ENCODE assay signal across 11 cellular contexts in genomic region chrX:120514236-120514635, GRCh38. TPM values are rescaled to one million over a fixed set of nuclear protein-coding genes. Genes with fewer than 3 reads are reported as not detected.
A peak's percentile ranks its signal among the peaks of the same experiment; 100 is the strongest.
DNase-seq lines count a peak whose midpoint lies in the region; ATAC-seq and TF ChIP-seq lines count a peak whose summit lies in the region.
"Had no signal": no experiment of that assay in that cellular context is flagged by ENCODE, and none has a peak within 500 bp of the region (broad histone marks: within the 10 kb centered on the region; RNA-seq: fewer than 3 reads in every experiment).

No MANE protein-coding gene starts in this region.

- no peaks in the 10 kb centered on the region for H4K20me1 ChIP-seq in OCI-LY7 (ENCODE audit: insufficient read depth, low read length)

- no peaks in the 10 kb centered on the region for H3K79me2 ChIP-seq in OCI-LY7 (ENCODE audit: insufficient read depth, low read depth, low read length)

- intact Hi-C loops in A673 (cut with micrococcal nuclease; ENCODE audit: unreplicated experiment) (no loop called here), OCI-LY7 (cut with micrococcal nuclease; ENCODE audit: unreplicated experiment) (loop anchor here (1.0 to 5.0 kb wide), 2 partner anchors 150 to 258 kb away; no protein-coding TSS in a partner anchor), lower lobe of right lung (cut with DNase I) (no loop called here)

- no peaks in the 10 kb centered on the region for H3K9me2 ChIP-seq in OCI-LY7 (ENCODE audit: insufficient read depth, low read length)

- DNase-seq in A673 (ENCODE audit: low spot score) (peak; percentile 14), GM12864 (ENCODE audit: low read depth) (no peak), OCI-LY7 (ENCODE audit: low spot score) (peak; percentile 45), fibroblast of pulmonary artery (ENCODE audit: low read depth) (peak; percentile 34), lower lobe of right lung (no peak)
- DNase-seq: adrenal gland, NCI-H1436, upper lobe of left lung had no signal

- H3K4me3 ChIP-seq in A673 (ENCODE audit: low read depth, low read length, poor library complexity, severe bottlenecking) (no peak overlapping the region), GM12864 (ENCODE audit: low read depth, low read length) (no peak overlapping the region), OCI-LY7 (ENCODE audit: low read depth, low read length, poor library complexity, severe bottlenecking) (no peak overlapping the region), fibroblast of pulmonary artery (replicated peaks; ENCODE audit: low read depth, low read length) (no peak overlapping the region), lower lobe of right lung (no peak overlapping the region)
- H3K4me3 ChIP-seq: adrenal gland, upper lobe of left lung had no signal

- no peak for ATAC-seq in lower lobe of right lung
- no peak for ATAC-seq in HG03108 (IDR thresholded peaks at IDR 0.05; ENCODE audit: unreplicated experiment)
- ATAC-seq in HG02763 (IDR thresholded peaks at IDR 0.05; ENCODE audit: unreplicated experiment): no peak
- no peak for ATAC-seq in HG02798 (IDR thresholded peaks at IDR 0.05; ENCODE audit: poor library complexity, unreplicated experiment)

- H3K9me3 ChIP-seq in A673 (ENCODE audit: low read depth, low read length, poor library complexity, severe bottlenecking) (no peaks in the 10 kb centered on the region), OCI-LY7 (ENCODE audit: low read length) (no peaks in the 10 kb centered on the region), lower lobe of right lung (no peaks in the 10 kb centered on the region)
- H3K9me3 ChIP-seq: adrenal gland, upper lobe of left lung had no signal

- H3K27me3 ChIP-seq in A673 (replicated peaks; ENCODE audit: insufficient read depth, low read depth, low read length, poor library complexity) (no peaks in the 10 kb centered on the region), lower lobe of right lung (ENCODE audit: low read depth) (no peaks in the 10 kb centered on the region)
- H3K27me3 ChIP-seq: adrenal gland, upper lobe of left lung had no signal

- POLR2A ChIA-PET in A673 (lab: Charles Lee; ENCODE audit: low non-redundant PET): no interaction called here
- POLR2A ChIA-PET in OCI-LY7 (lab: Charles Lee): interaction anchor here (0.9 kb wide), 1 partner anchor 255 kb away, joined by 7 read pairs; no protein-coding TSS in a partner anchor

- CTCF ChIA-PET in A673 (lab: Charles Lee): no interaction called here
- CTCF ChIA-PET in OCI-LY7 (lab: Charles Lee; ENCODE audit: unreplicated experiment): no interaction called here

- H3K4me1 ChIP-seq in A673 (ENCODE audit: insufficient read depth, low read length, poor library complexity, severe bottlenecking): no peaks in the 10 kb centered on the region
- H3K4me1 ChIP-seq in OCI-LY7 (ENCODE audit: insufficient read depth, low read length, poor library complexity, severe bottlenecking): no peaks in the 10 kb centered on the region
- no peaks in the 10 kb centered on the region for H3K4me1 ChIP-seq in lower lobe of right lung
- H3K4me1 ChIP-seq: adrenal gland, upper lobe of left lung had no signal

- TF ChIP-seq CTCF in A673 (conservative IDR thresholded peaks at IDR 0.05; ENCODE audit: low read depth, low read length) (peak; percentile 49), GM12864 (IDR thresholded peaks at IDR 0.05; ENCODE audit: low read depth, low read length, missing control alignments) (peak; percentile 27), OCI-LY7 (conservative IDR thresholded peaks at IDR 0.05; ENCODE audit: low read length) (peak; percentile 77), fibroblast of pulmonary artery (IDR thresholded peaks at IDR 0.05; ENCODE audit: low read length, missing control alignments) (peak; percentile 39), lower lobe of right lung (IDR thresholded peaks at IDR 0.05) (no peak)

- H2AFZ ChIP-seq in OCI-LY7 (ENCODE audit: low read length): no peak overlapping the region

- H3K27ac ChIP-seq in A673 (ENCODE audit: low read depth, low read length, poor library complexity, severe bottlenecking) (no peak overlapping the region), OCI-LY7 (ENCODE audit: low read depth, low read length, poor library complexity, severe bottlenecking) (no peak overlapping the region), lower lobe of right lung (no peak overlapping the region)
- H3K27ac ChIP-seq: adrenal gland, upper lobe of left lung had no signal

- no peak overlapping the region for H3K4me2 ChIP-seq in OCI-LY7 (ENCODE audit: low read length)

- no TSS peak for BruUV-seq in A673 (replicated peaks; lab: Mats Ljungman, UMichigan)
- no TSS peak for BruUV-seq in OCI-LY7 (replicated peaks; lab: Mats Ljungman, UMichigan)

- H3K36me3 ChIP-seq in A673 (ENCODE audit: insufficient read depth, low read length, poor library complexity, severe bottlenecking) (no peaks in the 10 kb centered on the region), OCI-LY7 (ENCODE audit: insufficient read depth, low read length) (no peaks in the 10 kb centered on the region), lower lobe of right lung (no peaks in the 10 kb centered on the region)
- H3K36me3 ChIP-seq: adrenal gland, upper lobe of left lung had no signal

RNA-seq across cellular contexts. Expression of gene LAMP2, which starts 45.1 kb away (rescaled TPM):
- total RNA-seq in A673 (2021) (51.1 and 61.0 TPM in 2 replicates), OCI-LY7 (2022) (39.6 and 45.2 TPM in 2 replicates), lower lobe of right lung (156 TPM)
- 12.2 and 17.9 TPM in 2 replicates for total RNA-seq in OCI-LY7 (2014; rRNA removed; shearing (Covaris generic))

RNA-seq across cellular contexts. Expression of gene CUL4B, which starts 46.5 kb away (rescaled TPM):
- total RNA-seq in A673 (2021) (41.8 and 44.7 TPM in 2 replicates), OCI-LY7 (2022) (42.2 and 46.3 TPM in 2 replicates), lower lobe of right lung (37.3 TPM)
- 13.5 and 15.5 TPM in 2 replicates for total RNA-seq in OCI-LY7 (2014; rRNA removed; shearing (Covaris generic))

Comparison
In these comparisons a context has a peak if more than half of its experiments do, and no peak if none do; other contexts are left out.
1. DNase-seq: peak in A673 (single experiment), OCI-LY7 (single experiment) and fibroblast of pulmonary artery (single experiment); none in GM12864 (single experiment) and lower lobe of right lung (single experiment).